In the genomic region with DNA sequence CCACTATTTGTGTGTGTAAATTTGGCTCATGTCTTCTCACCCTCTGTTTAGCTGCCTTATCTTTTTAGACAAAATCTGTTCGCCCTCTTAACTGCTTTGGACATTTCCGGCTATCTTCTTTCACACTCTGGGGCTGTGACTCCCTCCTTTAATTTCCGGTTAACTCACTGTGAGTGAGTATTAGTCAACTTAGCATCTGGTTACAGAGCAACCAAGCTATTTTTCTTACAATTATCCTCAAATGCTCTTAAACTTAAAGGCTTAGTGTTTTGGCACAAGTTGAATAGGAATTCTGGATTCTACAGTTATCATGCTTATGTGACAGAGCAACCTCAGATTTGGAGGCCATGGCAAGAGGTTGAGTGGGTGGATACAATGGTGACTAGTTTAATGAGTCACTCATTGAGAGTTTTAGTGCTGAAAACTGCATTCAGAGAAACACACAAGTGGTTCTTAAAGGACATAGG, we compare ENCODE assay signal across 14 cellular contexts.
A peak's percentile ranks its signal among the peaks of the same experiment; 100 is the strongest.
DNase-seq lines count a peak whose midpoint lies in the region; ATAC-seq and TF ChIP-seq lines count a peak whose summit lies in the region.
"Had no signal": no experiment of that assay in that cellular context is flagged by ENCODE, and none has a peak within 500 bp of the region (broad histone marks: within the 10 kb centered on the region; RNA-seq: fewer than 3 reads in every experiment).

No MANE protein-coding gene starts in this region.

- TF ChIP-seq CTCF in left lung (IDR thresholded peaks at IDR 0.05): no peak
- no peak for TF ChIP-seq CTCF in esophagus muscularis mucosa (IDR thresholded peaks at IDR 0.05)

- no peak for TF ChIP-seq RAD21 in Ishikawa (IDR thresholded peaks at IDR 0.05; ENCODE audit: low read depth)

- 76% methylated on average over 3 of the region's 3 CpGs for WGBS in esophagus muscularis mucosa

- ATAC-seq in left lung: peak; percentile 27
- ATAC-seq in HG03354 (IDR thresholded peaks at IDR 0.05; ENCODE audit: poor library complexity, severe bottlenecking, unreplicated experiment): no peak
- no peak for ATAC-seq in HG03469 (IDR thresholded peaks at IDR 0.05; ENCODE audit: unreplicated experiment)
- ATAC-seq: activated T-helper 17 cell treated with anti-CD3 and anti-CD28 coated beads, Interleukin-2, amount 50 U/mL, for 72 hours; effector memory CD8-positive, alpha-beta T cell; left lobe of liver; stimulated activated effector memory CD8-positive, alpha-beta T cell treated with anti-CD3 and anti-CD28 coated beads, Interleukin-12 subunit alpha, Interleukin-12 subunit beta, amount 100 ng/mL, for 72 hours had no signal

- H3K36me3 ChIP-seq in left lung: no peaks in the 10 kb centered on the region
- no peaks in the 10 kb centered on the region for H3K36me3 ChIP-seq in esophagus muscularis mucosa

- intact Hi-C loops in left lung (cut with DNase I): no loop called here
- intact Hi-C loops in esophagus muscularis mucosa (cut with DNase I): no loop called here

- TF ChIP-seq EP300 in Ishikawa (IDR thresholded peaks at IDR 0.05; ENCODE audit: borderline replicate concordance) (no peak; the same call in 1 of the 2 replicates), esophagus muscularis mucosa (IDR thresholded peaks at IDR 0.05) (no peak)

- H3K27me3 ChIP-seq in left lung (no peaks in the 10 kb centered on the region), esophagus muscularis mucosa (no peaks in the 10 kb centered on the region)

- no peak overlapping the region for H3K4me3 ChIP-seq in left lung
- H3K4me3 ChIP-seq in esophagus muscularis mucosa: no peak overlapping the region

- no peak for TF ChIP-seq POLR2A in esophagus muscularis mucosa (IDR thresholded peaks at IDR 0.05; ENCODE audit: low read depth)

- H3K9me3 ChIP-seq in left lung (no peaks in the 10 kb centered on the region), esophagus muscularis mucosa (no peaks in the 10 kb centered on the region)

- H3K4me1 ChIP-seq in left lung (no peaks in the 10 kb centered on the region), esophagus muscularis mucosa (no peaks in the 10 kb centered on the region)

- H3K27ac ChIP-seq in left lung (no peak overlapping the region), esophagus muscularis mucosa (replicated peaks in 1 of 4) (no peak overlapping the region)
- H3K27ac ChIP-seq: KMS-11 had no signal

- DNase-seq in COLO829 (ENCODE audit: low spot score) (peak; percentile 49), amniotic stem cell (lab: John Stamatoyannopoulos, UW) (peak; percentile 90), left lung (no peak), esophagus muscularis mucosa (ENCODE audit: extremely low spot score) (no peak)
- no peak for DNase-seq in activated effector memory CD4-positive, alpha-beta T cell treated with Interleukin-2 at 50 U/mL for 16 hours
- DNase-seq: effector memory CD8-positive, alpha-beta T cell; NCI-H526 had no signal

TF ChIP-seq in Ishikawa, 13 proteins besides CTCF, POLR2A, EP300 and RAD21:
- TF ChIP-seq EGR1 (IDR thresholded peaks at IDR 0.05): peak; percentile 21; the same call in 1 of the 2 replicates
- TF ChIP-seq NFIC (IDR thresholded peaks at IDR 0.05): no peak

Comparison
In these comparisons a context has a peak if more than half of its experiments do, and no peak if none do; other contexts are left out.
1. DNase-seq: peak in COLO829 (single experiment) and amniotic stem cell (single experiment); none in left lung (0 of 2), esophagus muscularis mucosa (single experiment) and activated effector memory CD4-positive, alpha-beta T cell treated with Interleukin-2 at 50 U/mL for 16 hours (single experiment).